Comparison of ENCODE assay signal across 16 cellular contexts in genomic region chr3:114974387-114974786, GRCh38.
DNase-seq lines count a peak whose midpoint lies in the region; ATAC-seq, FAIRE-seq and TF ChIP-seq lines count a peak whose summit lies in the region.
"Had no signal": no experiment of that assay in that cellular context is flagged by ENCODE, and none has a peak within 500 bp of the region (broad histone marks: within the 10 kb centered on the region; RNA-seq: fewer than 3 reads in every experiment).

No MANE protein-coding gene starts in this region.

- DNase-seq in activated CD8-positive, alpha-beta T cell treated with anti-CD3 and anti-CD28 coated beads for 36 hours: no peak
- DNase-seq in activated CD8-positive, alpha-beta T cell treated with anti-CD3 and anti-CD28 coated beads, Interleukin-2, amount 10 ng/mL, durations not matched to agents 7 days and 5 days: no peak
- DNase-seq in activated T-helper 2 cell treated with anti-CD3 and anti-CD28 coated beads, Interferon-gamma antibody, Interleukin-2, Interleukin-4, amounts not matched to agents 10 μg/mL and 5 μg/mL and 100 μg/mL, durations not matched to agents 14 hours and 24 hours and 36 hours (ENCODE audit: low spot score): no peak
- DNase-seq in ovary (no peak), RCC 7860 (ENCODE audit: low spot score) (no peak), cardiac septum (ENCODE audit: low spot score) (no peak)
- DNase-seq: COR-L47; effector CD8-positive, alpha-beta T cell; left cardiac atrium; NCI-H2227 treated with DMSO at 0.1 percent for 48 hours; T-helper 9 cell; tibial artery had no signal

- FAIRE-seq in RCC 7860 (lab: Jason Lieb, UNC): no peak

- peaks cover 17% of the 10 kb centered on the region for H3K36me3 Mint-ChIP-seq in activated CD8-positive, alpha-beta T cell treated with anti-CD3 and anti-CD28 coated beads for 36 hours (ENCODE audit: low read depth)
- no peaks in the 10 kb centered on the region for H3K36me3 Mint-ChIP-seq in activated CD8-positive, alpha-beta T cell treated with anti-CD3 and anti-CD28 coated beads, Interleukin-2, amount 10 ng/mL, durations not matched to agents 7 days and 5 days (ENCODE audit: low read depth)
- no peaks in the 10 kb centered on the region for H3K36me3 Mint-ChIP-seq in activated T-helper 2 cell treated with anti-CD3 and anti-CD28 coated beads, Interferon-gamma antibody, Interleukin-2, Interleukin-4, amounts not matched to agents 10 μg/mL and 5 μg/mL and 100 μg/mL, durations not matched to agents 14 hours and 24 hours and 36 hours (ENCODE audit: low read depth)
- H3K36me3 Mint-ChIP-seq: natural killer cell treated with Interleukin-12 subunit alpha and Interleukin-12 subunit beta and Interleukin-15 and Interleukin-18, amount 100 ng/mL, for 72 hours had no signal

- no peak overlapping the region for H3K27ac ChIP-seq in ovary
- H3K27ac ChIP-seq: gastroesophageal sphincter, tibial artery had no signal

- TF ChIP-seq POLR2A in ovary (IDR thresholded peaks at IDR 0.05): no peak

- no peaks in the 10 kb centered on the region for H3K27me3 ChIP-seq in ovary
- H3K27me3 ChIP-seq: gastroesophageal sphincter, tibial artery had no signal

- H3K9me3 Mint-ChIP-seq in activated CD8-positive, alpha-beta T cell treated with anti-CD3 and anti-CD28 coated beads for 36 hours: peaks cover 1% of the 10 kb centered on the region
- H3K9me3 Mint-ChIP-seq in activated CD8-positive, alpha-beta T cell treated with anti-CD3 and anti-CD28 coated beads, Interleukin-2, amount 10 ng/mL, durations not matched to agents 7 days and 5 days (ENCODE audit: insufficient read depth): peaks cover 4% of the 10 kb centered on the region
- no peaks in the 10 kb centered on the region for H3K9me3 Mint-ChIP-seq in activated T-helper 2 cell treated with anti-CD3 and anti-CD28 coated beads, Interferon-gamma antibody, Interleukin-2, Interleukin-4, amounts not matched to agents 10 μg/mL and 5 μg/mL and 100 μg/mL, durations not matched to agents 14 hours and 24 hours and 36 hours
- H3K9me3 Mint-ChIP-seq: natural killer cell treated with Interleukin-12 subunit alpha and Interleukin-12 subunit beta and Interleukin-15 and Interleukin-18, amount 100 ng/mL, for 72 hours had no signal

- H3K27me3 Mint-ChIP-seq in activated CD8-positive, alpha-beta T cell treated with anti-CD3 and anti-CD28 coated beads for 36 hours: no peaks in the 10 kb centered on the region
- H3K27me3 Mint-ChIP-seq in activated CD8-positive, alpha-beta T cell treated with anti-CD3 and anti-CD28 coated beads, Interleukin-2, amount 10 ng/mL, durations not matched to agents 7 days and 5 days (ENCODE audit: low read depth): no peaks in the 10 kb centered on the region
- H3K27me3 Mint-ChIP-seq in activated T-helper 2 cell treated with anti-CD3 and anti-CD28 coated beads, Interferon-gamma antibody, Interleukin-2, Interleukin-4, amounts not matched to agents 10 μg/mL and 5 μg/mL and 100 μg/mL, durations not matched to agents 14 hours and 24 hours and 36 hours (ENCODE audit: low read depth): no peaks in the 10 kb centered on the region
- H3K27me3 Mint-ChIP-seq: natural killer cell treated with Interleukin-12 subunit alpha and Interleukin-12 subunit beta and Interleukin-15 and Interleukin-18, amount 100 ng/mL, for 72 hours had no signal

- no peaks in the 10 kb centered on the region for H3K4me1 ChIP-seq in ovary (ENCODE audit: insufficient read depth)
- H3K4me1 ChIP-seq: gastroesophageal sphincter had no signal

- CTCF ChIA-PET in activated CD8-positive, alpha-beta T cell treated with anti-CD3 and anti-CD28 coated beads for 36 hours (lab: Charles Lee): no interaction called here
- CTCF ChIA-PET in activated CD8-positive, alpha-beta T cell treated with anti-CD3 and anti-CD28 coated beads, Interleukin-2, amount 10 ng/mL, durations not matched to agents 7 days and 5 days (lab: Charles Lee): no interaction called here

- POLR2A ChIA-PET in activated CD8-positive, alpha-beta T cell treated with anti-CD3 and anti-CD28 coated beads for 36 hours (lab: Charles Lee): no interaction called here
- POLR2A ChIA-PET in activated CD8-positive, alpha-beta T cell treated with anti-CD3 and anti-CD28 coated beads, Interleukin-2, amount 10 ng/mL, durations not matched to agents 7 days and 5 days (lab: Charles Lee): no interaction called here

- H3K4me3 Mint-ChIP-seq in activated CD8-positive, alpha-beta T cell treated with anti-CD3 and anti-CD28 coated beads for 36 hours: no peak overlapping the region
- no peak overlapping the region for H3K4me3 Mint-ChIP-seq in activated CD8-positive, alpha-beta T cell treated with anti-CD3 and anti-CD28 coated beads, Interleukin-2, amount 10 ng/mL, durations not matched to agents 7 days and 5 days
- H3K4me3 Mint-ChIP-seq in activated T-helper 2 cell treated with anti-CD3 and anti-CD28 coated beads, Interferon-gamma antibody, Interleukin-2, Interleukin-4, amounts not matched to agents 10 μg/mL and 5 μg/mL and 100 μg/mL, durations not matched to agents 14 hours and 24 hours and 36 hours (ENCODE audit: low read depth): no peak overlapping the region
- H3K4me3 Mint-ChIP-seq: natural killer cell treated with Interleukin-12 subunit alpha and Interleukin-12 subunit beta and Interleukin-15 and Interleukin-18, amount 100 ng/mL, for 72 hours had no signal

- 85 to 90% (median 85%) methylated on average over 3 of the region's 3 CpGs for WGBS in ovary, 3 donors

- no peak for TF ChIP-seq EP300 in ovary (IDR thresholded peaks at IDR 0.05)

- H3K36me3 ChIP-seq in ovary: no peaks in the 10 kb centered on the region
- H3K36me3 ChIP-seq: gastroesophageal sphincter, tibial artery had no signal

- intact Hi-C loops in activated CD8-positive, alpha-beta T cell treated with anti-CD3 and anti-CD28 coated beads for 36 hours (cut with micrococcal nuclease): no loop called here
- intact Hi-C loops in activated T-helper 2 cell treated with anti-CD3 and anti-CD28 coated beads, Interferon-gamma antibody, Interleukin-2, Interleukin-4, amounts not matched to agents 10 μg/mL and 5 μg/mL and 100 μg/mL, durations not matched to agents 14 hours and 24 hours and 36 hours (cut with micrococcal nuclease): no loop called here
- intact Hi-C loops in ovary (cut with DNase I): no loop called here
- intact Hi-C loops in cardiac septum (cut with DNase I): no loop called here

- H3K27ac Mint-ChIP-seq in activated CD8-positive, alpha-beta T cell treated with anti-CD3 and anti-CD28 coated beads for 36 hours: no peak overlapping the region
- no peak overlapping the region for H3K27ac Mint-ChIP-seq in activated CD8-positive, alpha-beta T cell treated with anti-CD3 and anti-CD28 coated beads, Interleukin-2, amount 10 ng/mL, durations not matched to agents 7 days and 5 days
- H3K27ac Mint-ChIP-seq in activated T-helper 2 cell treated with anti-CD3 and anti-CD28 coated beads, Interferon-gamma antibody, Interleukin-2, Interleukin-4, amounts not matched to agents 10 μg/mL and 5 μg/mL and 100 μg/mL, durations not matched to agents 14 hours and 24 hours and 36 hours: peak overlapping the region; percentile 42
- H3K27ac Mint-ChIP-seq: natural killer cell treated with Interleukin-12 subunit alpha and Interleukin-12 subunit beta and Interleukin-15 and Interleukin-18, amount 100 ng/mL, for 72 hours had no signal

- ATAC-seq in activated CD8-positive, alpha-beta T cell treated with anti-CD3 and anti-CD28 coated beads for 36 hours: peak; percentile 34
- no peak for ATAC-seq in activated CD8-positive, alpha-beta T cell treated with anti-CD3 and anti-CD28 coated beads, Interleukin-2, amount 10 ng/mL, durations not matched to agents 7 days and 5 days
- ATAC-seq in GM21529 (IDR thresholded peaks at IDR 0.05; ENCODE audit: unreplicated experiment): peak; percentile 95
- ATAC-seq in HG03066 (IDR thresholded peaks at IDR 0.05; ENCODE audit: low read depth, unreplicated experiment): peak; percentile 86
- ATAC-seq: gastroesophageal sphincter, left cardiac atrium had no signal

- no peaks in the 10 kb centered on the region for H3K9me3 ChIP-seq in ovary
- H3K9me3 ChIP-seq: gastroesophageal sphincter, tibial artery had no signal

- TF ChIP-seq CTCF in activated CD8-positive, alpha-beta T cell treated with anti-CD3 and anti-CD28 coated beads for 36 hours (IDR thresholded peaks at IDR 0.05): no peak
- no peak for TF ChIP-seq CTCF in ovary (IDR thresholded peaks at IDR 0.05)

- peaks cover 1% of the 10 kb centered on the region for H3K4me1 Mint-ChIP-seq in activated CD8-positive, alpha-beta T cell treated with anti-CD3 and anti-CD28 coated beads for 36 hours (ENCODE audit: low read depth)
- H3K4me1 Mint-ChIP-seq in activated CD8-positive, alpha-beta T cell treated with anti-CD3 and anti-CD28 coated beads, Interleukin-2, amount 10 ng/mL, durations not matched to agents 7 days and 5 days (ENCODE audit: low read depth): no peaks in the 10 kb centered on the region
- H3K4me1 Mint-ChIP-seq in activated T-helper 2 cell treated with anti-CD3 and anti-CD28 coated beads, Interferon-gamma antibody, Interleukin-2, Interleukin-4, amounts not matched to agents 10 μg/mL and 5 μg/mL and 100 μg/mL, durations not matched to agents 14 hours and 24 hours and 36 hours (ENCODE audit: low read depth): peaks cover 2% of the 10 kb centered on the region

- H3K4me3 ChIP-seq in ovary: no peak overlapping the region
- H3K4me3 ChIP-seq: gastroesophageal sphincter, tibial artery had no signal
